8 cellular contexts compared by ENCODE assay signal in the genomic region with DNA sequence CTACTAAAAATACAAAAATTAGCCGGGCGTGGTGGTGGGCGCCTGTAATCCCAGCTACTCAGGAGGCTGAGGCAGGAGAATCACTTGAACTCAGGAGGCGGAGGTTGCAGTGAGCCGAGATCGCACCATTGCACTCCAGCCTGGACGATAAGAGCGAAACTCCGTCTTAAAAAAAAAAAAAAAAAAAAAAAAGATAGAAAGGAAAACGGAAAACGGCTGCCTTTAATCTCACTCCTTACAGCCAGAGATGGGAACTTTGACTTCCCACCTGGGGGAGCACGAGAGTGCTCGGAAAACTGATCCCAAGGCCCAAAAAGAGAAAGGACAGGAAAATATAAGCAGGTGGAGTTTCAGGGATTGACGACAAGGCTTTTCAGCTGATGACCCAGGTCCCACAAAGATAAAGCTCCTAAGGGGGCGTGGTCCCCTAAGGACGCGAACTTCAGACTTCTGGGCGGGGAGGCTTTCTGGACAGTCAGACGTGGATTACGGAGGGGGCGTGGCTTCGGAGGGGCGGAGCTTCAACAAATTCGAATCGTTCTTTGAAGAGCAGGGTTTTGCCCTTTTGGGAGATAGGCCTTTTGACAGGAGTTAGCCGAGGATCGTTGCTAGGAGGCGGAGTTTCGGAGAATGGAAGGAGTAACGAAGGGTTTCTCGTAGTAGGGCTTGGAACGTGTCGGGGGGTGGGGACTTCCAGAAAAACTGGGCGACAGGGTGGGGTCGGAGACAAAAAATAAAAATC. TPM values are rescaled to one million over a fixed set of nuclear protein-coding genes. Genes with fewer than 3 reads are reported as not detected.
DNase-seq lines count a peak whose midpoint lies in the region; ATAC-seq and TF ChIP-seq lines count a peak whose summit lies in the region.

No MANE protein-coding gene starts in this region.

- H3K36me3 ChIP-seq in Loucy (ENCODE audit: insufficient read depth, low read length) = peaks cover 9% of the 10 kb centered on the region; the same call in 1 of the 2 replicates

- H3K9me3 Mint-ChIP-seq in activated T-helper 17 cell treated with anti-CD3 and anti-CD28 coated beads, Interleukin-2, amount 50 U/mL, for 72 hours = no peaks in the 10 kb centered on the region
- no peaks in the 10 kb centered on the region for H3K9me3 Mint-ChIP-seq in naive thymus-derived CD8-positive, alpha-beta T cell
- no peaks in the 10 kb centered on the region for H3K9me3 Mint-ChIP-seq in stimulated activated memory B cell treated with anti-CD40 and anti-IgM and Interleukin-4, amounts not matched to agents 10 μg/mL and 1 μg/mL and 100 μg/mL, for 72 hours

- peaks cover 52% of the 10 kb centered on the region for H3K36me3 Mint-ChIP-seq in activated T-helper 17 cell treated with anti-CD3 and anti-CD28 coated beads, Interleukin-2, amount 50 U/mL, for 72 hours (ENCODE audit: low read depth)
- peaks cover 0 to 19% (median 0%) of the 10 kb centered on the region in 3 donors for H3K36me3 Mint-ChIP-seq in naive thymus-derived CD8-positive, alpha-beta T cell
- H3K36me3 Mint-ChIP-seq in stimulated activated memory B cell treated with anti-CD40 and anti-IgM and Interleukin-4, amounts not matched to agents 10 μg/mL and 1 μg/mL and 100 μg/mL, for 72 hours = peaks cover 18% of the 10 kb centered on the region

- TF ChIP-seq CTCF in Loucy (conservative IDR thresholded peaks at IDR 0.05; ENCODE audit: low read length) (peak; percentile 31; the same call in 1 of the 2 replicates), fibroblast of pulmonary artery (IDR thresholded peaks at IDR 0.05; ENCODE audit: low read length, missing control alignments) (peak; percentile 29)

- peak overlapping the region; percentile 73 for H3K4me2 ChIP-seq in Loucy (ENCODE audit: low read depth, low read length, poor library complexity, severe bottlenecking)

- H3K9me2 ChIP-seq in Loucy (replicated peaks; ENCODE audit: low read depth, low read length) = no peaks in the 10 kb centered on the region

- H3K79me2 ChIP-seq in Loucy (ENCODE audit: insufficient read depth, low read length) = peaks cover 82% of the 10 kb centered on the region

- no peak overlapping the region for H3K27ac Mint-ChIP-seq in activated T-helper 17 cell treated with anti-CD3 and anti-CD28 coated beads, Interleukin-2, amount 50 U/mL, for 72 hours
- H3K27ac Mint-ChIP-seq in naive thymus-derived CD8-positive, alpha-beta T cell = peak overlapping the region in 2 of 10 donors; percentile 84 to 88
- H3K27ac Mint-ChIP-seq in stimulated activated memory B cell treated with anti-CD40 and anti-IgM and Interleukin-4, amounts not matched to agents 10 μg/mL and 1 μg/mL and 100 μg/mL, for 72 hours = no peak overlapping the region

- peak; percentile 58 for TF ChIP-seq POLR2A in GM19099 (IDR thresholded peaks at IDR 0.05; ENCODE audit: extremely low read depth, insufficient read length, low read depth)

- peaks cover 31% of the 10 kb centered on the region for H3K4me1 Mint-ChIP-seq in activated T-helper 17 cell treated with anti-CD3 and anti-CD28 coated beads, Interleukin-2, amount 50 U/mL, for 72 hours
- H3K4me1 Mint-ChIP-seq in naive thymus-derived CD8-positive, alpha-beta T cell = peaks cover 19 to 34% (median 34%) of the 10 kb centered on the region in 4 donors
- H3K4me1 Mint-ChIP-seq in stimulated activated memory B cell treated with anti-CD40 and anti-IgM and Interleukin-4, amounts not matched to agents 10 μg/mL and 1 μg/mL and 100 μg/mL, for 72 hours = peaks cover 45% of the 10 kb centered on the region

- H2AFZ ChIP-seq in Loucy (ENCODE audit: low read length) = peak overlapping the region; percentile 47; the same call in 1 of the 2 replicates

- peak; percentile 42 for ATAC-seq in activated T-helper 17 cell treated with anti-CD3 and anti-CD28 coated beads, Interleukin-2, amount 50 U/mL, for 72 hours (replicated peaks)
- ATAC-seq in naive thymus-derived CD8-positive, alpha-beta T cell = peak; percentile 2 to 7
- peak; percentile 44 for ATAC-seq in stimulated activated memory B cell treated with anti-CD40 and anti-IgM and Interleukin-4, amounts not matched to agents 10 μg/mL and 1 μg/mL and 100 μg/mL, for 72 hours

- POLR2A ChIA-PET in naive thymus-derived CD8-positive, alpha-beta T cell (lab: Charles Lee) = interaction anchor here (0.6 to 7.5 kb wide), 16 partner anchors 10 to 735 kb away, joined by 3 to 85 read pairs (median 4); partner anchors contain the start of genes ADAM15, FLAD1, PBXIP1 and PMVK

- H3F3A ChIP-seq in Loucy (ENCODE audit: low read depth) = peaks cover 3% of the 10 kb centered on the region; the same call in 1 of the 2 replicates

- H3K4me3 Mint-ChIP-seq in activated T-helper 17 cell treated with anti-CD3 and anti-CD28 coated beads, Interleukin-2, amount 50 U/mL, for 72 hours = no peak overlapping the region
- peak overlapping the region in 1 of 10 donors; percentile 74 for H3K4me3 Mint-ChIP-seq in naive thymus-derived CD8-positive, alpha-beta T cell
- H3K4me3 Mint-ChIP-seq in stimulated activated memory B cell treated with anti-CD40 and anti-IgM and Interleukin-4, amounts not matched to agents 10 μg/mL and 1 μg/mL and 100 μg/mL, for 72 hours = no peak overlapping the region

- H3K4me1 ChIP-seq in Loucy (ENCODE audit: insufficient read depth, low read length, poor library complexity, severe bottlenecking) = peaks cover 56% of the 10 kb centered on the region

- peak; percentile 100 for DNase-seq in A172 (ENCODE audit: low spot score)
- DNase-seq in RPMI8226 = peak; percentile 99
- DNase-seq in fibroblast of pulmonary artery (ENCODE audit: low read depth) = peak; percentile 98
- peak; percentile 77 to 95 (median 82) for DNase-seq in naive thymus-derived CD8-positive, alpha-beta T cell

- no peaks in the 10 kb centered on the region for H3K27me3 ChIP-seq in Loucy (ENCODE audit: insufficient read depth, low read length, poor library complexity, severe bottlenecking)

- H3K27me3 Mint-ChIP-seq in activated T-helper 17 cell treated with anti-CD3 and anti-CD28 coated beads, Interleukin-2, amount 50 U/mL, for 72 hours = no peaks in the 10 kb centered on the region
- H3K27me3 Mint-ChIP-seq in naive thymus-derived CD8-positive, alpha-beta T cell = no peaks in the 10 kb centered on the region
- no peaks in the 10 kb centered on the region for H3K27me3 Mint-ChIP-seq in stimulated activated memory B cell treated with anti-CD40 and anti-IgM and Interleukin-4, amounts not matched to agents 10 μg/mL and 1 μg/mL and 100 μg/mL, for 72 hours

- peak overlapping the region; percentile 95 for H3K9ac ChIP-seq in Loucy (ENCODE audit: low read depth, low read length, poor library complexity, severe bottlenecking)

- peaks cover 36% of the 10 kb centered on the region for H4K20me1 ChIP-seq in Loucy (ENCODE audit: insufficient read depth, low read length, poor library complexity, severe bottlenecking)

- H3K9me3 ChIP-seq in Loucy (ENCODE audit: insufficient read depth, low read depth, low read length) = no peaks in the 10 kb centered on the region

- H3K4me3 ChIP-seq in Loucy (ENCODE audit: low read length, poor library complexity, severe bottlenecking) (peak overlapping the region; percentile 94), fibroblast of pulmonary artery (replicated peaks; ENCODE audit: low read depth, low read length) (peak overlapping the region; percentile 83)

RNA-seq across cellular contexts. Expression of gene CKS1B, which starts 1.0 kb away (rescaled TPM):
- total RNA-seq in A172 (2014; rRNA removed; shearing (Covaris generic)) = 312 and 369 TPM in 2 replicates
- total RNA-seq in activated T-helper 17 cell treated with anti-CD3 and anti-CD28 coated beads, Interleukin-2, amount 50 U/mL, for 72 hours = 100 to 1,000 TPM; 162 to 188 TPM
- 10 to 100 TPM; 11.1 to 11.7 TPM for total RNA-seq in naive thymus-derived CD8-positive, alpha-beta T cell
- polyA plus RNA-seq in naive thymus-derived CD8-positive, alpha-beta T cell = 10 to 100 TPM; 58.0 to 66.6 (median 63.0) TPM

RNA-seq across cellular contexts. Expression of gene SHC1, which starts 3.0 kb away (rescaled TPM):
- 292 and 357 TPM in 2 replicates for total RNA-seq in A172 (2014; rRNA removed; shearing (Covaris generic))
- 10 to 100 TPM; 60.9 to 62.0 TPM for total RNA-seq in activated T-helper 17 cell treated with anti-CD3 and anti-CD28 coated beads, Interleukin-2, amount 50 U/mL, for 72 hours
- total RNA-seq in naive thymus-derived CD8-positive, alpha-beta T cell = 10 to 100 TPM; 60.7 to 68.5 TPM
- 10 to 100 TPM; 22.6 to 27.4 (median 24.4) TPM for polyA plus RNA-seq in naive thymus-derived CD8-positive, alpha-beta T cell

RNA-seq across cellular contexts. Expression of gene FLAD1, which starts 9.6 kb away (rescaled TPM):
- 63.5 and 65.9 TPM in 2 replicates for total RNA-seq in A172 (2014; rRNA removed; shearing (Covaris generic))
- 10 to 100 TPM; 34.6 to 68.3 TPM for total RNA-seq in activated T-helper 17 cell treated with anti-CD3 and anti-CD28 coated beads, Interleukin-2, amount 50 U/mL, for 72 hours
- total RNA-seq in naive thymus-derived CD8-positive, alpha-beta T cell = 10 to 100 TPM; 46.6 to 46.8 TPM
- 10 to 100 TPM; 30.9 to 41.8 (median 31.9) TPM for polyA plus RNA-seq in naive thymus-derived CD8-positive, alpha-beta T cell

RNA-seq across cellular contexts. Expression of gene PYGO2, which starts 11.9 kb away (rescaled TPM):
- total RNA-seq in A172 (2014; rRNA removed; shearing (Covaris generic)) = 27.1 and 27.5 TPM in 2 replicates
- total RNA-seq in activated T-helper 17 cell treated with anti-CD3 and anti-CD28 coated beads, Interleukin-2, amount 50 U/mL, for 72 hours = 10 to 100 TPM; 35.6 to 39.2 TPM
- 10 to 100 TPM; 55.6 to 57.3 TPM for total RNA-seq in naive thymus-derived CD8-positive, alpha-beta T cell
- polyA plus RNA-seq in naive thymus-derived CD8-positive, alpha-beta T cell = 10 to 100 TPM; 21.5 to 50.8 (median 35.8) TPM

RNA-seq across cellular contexts. Expression of gene PBXIP1, which starts 17.6 kb away (rescaled TPM):
- total RNA-seq in A172 (2014; rRNA removed; shearing (Covaris generic)) = 51.0 and 89.4 TPM in 2 replicates
- total RNA-seq in activated T-helper 17 cell treated with anti-CD3 and anti-CD28 coated beads, Interleukin-2, amount 50 U/mL, for 72 hours = 100 to 1,000 TPM in 1 of 2 donors, 10 to 100 TPM in 1; 61.9 to 118 TPM
- 100 to 1,000 TPM; 317 to 319 TPM for total RNA-seq in naive thymus-derived CD8-positive, alpha-beta T cell
- 100 to 1,000 TPM; 182 to 239 (median 183) TPM for polyA plus RNA-seq in naive thymus-derived CD8-positive, alpha-beta T cell

Comparison
In these comparisons a context has a peak if more than half of its experiments do, and no peak if none do; other contexts are left out.
1. Peak in every context shown above with its lines: DNase-seq, ATAC-seq and H3K4me3 ChIP-seq.
2. RNA of gene CKS1B, which starts 1.0 kb away (total RNA-seq): 312 to 369 TPM in A172 and 162 to 188 TPM in activated T-helper 17 cell treated with anti-CD3 and anti-CD28 coated beads, Interleukin-2, amount 50 U/mL, for 72 hours; 11.1 to 11.7 TPM in naive thymus-derived CD8-positive, alpha-beta T cell; every median in the first group is over 10 times any median in the second.